Comparison of ENCODE assay signal across 8 cellular contexts in the genomic region with DNA sequence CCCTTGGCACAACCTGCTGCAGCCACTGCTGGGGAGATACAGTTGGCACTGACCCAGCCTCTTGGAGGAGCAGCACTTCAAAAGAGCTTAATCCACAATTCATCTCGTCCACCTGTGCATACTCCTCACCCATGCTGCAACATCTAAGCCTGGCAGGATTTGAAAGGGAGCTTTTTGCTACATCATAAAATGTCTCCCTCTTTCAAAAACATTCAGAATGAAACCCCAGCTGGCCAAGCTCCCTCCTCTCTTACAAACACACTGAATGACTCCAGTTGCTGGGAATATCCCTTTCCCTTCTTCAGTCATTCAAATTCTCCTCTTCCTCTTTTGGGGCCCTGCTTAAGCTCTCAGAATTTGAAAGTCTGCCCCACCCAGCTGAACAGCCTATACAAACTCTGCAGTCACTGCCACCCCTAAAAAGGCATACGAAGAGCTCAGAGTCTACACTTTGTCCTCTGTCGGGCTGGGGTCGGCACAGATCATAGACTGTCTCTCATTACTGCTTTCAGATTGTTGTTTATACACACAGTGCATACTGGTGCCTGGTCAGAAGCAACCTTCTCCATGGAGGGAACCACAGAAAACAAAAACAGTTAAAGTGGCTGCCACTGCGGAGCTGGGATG. TPM values are rescaled to one million over a fixed set of nuclear protein-coding genes. Genes with fewer than 3 reads are reported as not detected.
A peak's percentile ranks its signal among the peaks of the same experiment; 100 is the strongest.
DNase-seq lines count a peak whose midpoint lies in the region; ATAC-seq, FAIRE-seq and TF ChIP-seq lines count a peak whose summit lies in the region.
"Had no signal": no experiment of that assay in that cellular context is flagged by ENCODE, and none has a peak within 500 bp of the region (broad histone marks: within the 10 kb centered on the region; RNA-seq: fewer than 3 reads in every experiment).

No MANE protein-coding gene starts in this region.

- TF ChIP-seq CTCF in progenitor cell of endocrine pancreas (IDR thresholded peaks at IDR 0.05; ENCODE audit: unreplicated experiment) = no peak

- no peaks in the 10 kb centered on the region for H3K9me3 ChIP-seq in T-helper 17 cell (ENCODE audit: control insufficient read depth, low read length, poor library complexity, severe bottlenecking)

- H3K4me3 Mint-ChIP-seq in T-helper 17 cell = no peak overlapping the region
- no peak overlapping the region for H3K4me3 Mint-ChIP-seq in progenitor cell of endocrine pancreas (ENCODE audit: low read depth)

- H3K4me1 Mint-ChIP-seq in T-helper 17 cell = peaks cover 5% of the 10 kb centered on the region
- H3K4me1 Mint-ChIP-seq in progenitor cell of endocrine pancreas (ENCODE audit: low read depth) = no peaks in the 10 kb centered on the region

- H3K27me3 Mint-ChIP-seq in T-helper 17 cell (no peaks in the 10 kb centered on the region), progenitor cell of endocrine pancreas (no peaks in the 10 kb centered on the region)

- TF ChIP-seq POLR2A in GM12891 (IDR thresholded peaks at IDR 0.05; ENCODE audit: low read depth, low read length) = no peak

- FAIRE-seq in GM12891 (lab: Jason Lieb, UNC) = no peak
- FAIRE-seq: K562 had no signal

- H3K36me3 Mint-ChIP-seq in T-helper 17 cell (ENCODE audit: low read depth) = no peaks in the 10 kb centered on the region
- peaks cover 10% of the 10 kb centered on the region for H3K36me3 Mint-ChIP-seq in progenitor cell of endocrine pancreas (ENCODE audit: insufficient read depth)

- no peak for DNase-seq in GM12891 (ENCODE audit: insufficient read length, low spot score)
- no peak for DNase-seq in T-helper 17 cell
- peak; percentile 64 for DNase-seq in mesenteric fat pad (ENCODE audit: low spot score)
- DNase-seq in progenitor cell of endocrine pancreas (ENCODE audit: low spot score, unreplicated experiment) = no peak
- DNase-seq in COLO829 (ENCODE audit: low spot score) = no peak

- H3K27ac Mint-ChIP-seq in T-helper 17 cell (peak overlapping the region; percentile 81), progenitor cell of endocrine pancreas (no peak overlapping the region)

- ATAC-seq in HG02588 (IDR thresholded peaks at IDR 0.05; ENCODE audit: unreplicated experiment) (peak; percentile 65), T-helper 17 cell (no peak), GM21528 (IDR thresholded peaks at IDR 0.05; ENCODE audit: low FRiP score, unreplicated experiment) (no peak)
- ATAC-seq: K562 had no signal

- H3K9me3 Mint-ChIP-seq in progenitor cell of endocrine pancreas (ENCODE audit: low read depth) = no peaks in the 10 kb centered on the region

TF ChIP-seq in GM12891, 5 proteins besides CTCF, POLR2A, EP300 and RAD21:
- TF ChIP-seq SPI1 (IDR thresholded peaks at IDR 0.05; ENCODE audit: low read depth, low read length) = peak; percentile 86
- no peak for TF ChIP-seq POU2F2 (IDR thresholded peaks at IDR 0.05; ENCODE audit: low read depth, low read length)

RNA-seq across cellular contexts. Expression of a gene that starts 8.8 kb away (rescaled TPM):
- 22.4 TPM for polyA plus RNA-seq in GM12891 (2012; ENCODE audit: low read depth, missing spikeins)
- total RNA-seq in T-helper 17 cell (10 to 100 TPM; 12.1 to 13.5 TPM), mesenteric fat pad (29.7 TPM), progenitor cell of endocrine pancreas (52.0 and 58.5 TPM in 2 replicates)

RNA-seq across cellular contexts. Expression of a gene that starts 27.5 kb away (rescaled TPM):
- polyA plus RNA-seq in GM12891 (2012; ENCODE audit: low read depth, missing spikeins) = 347 TPM
- total RNA-seq in T-helper 17 cell (10 to 100 TPM; 58.1 to 71.4 TPM), mesenteric fat pad (165 TPM), progenitor cell of endocrine pancreas (123 and 133 TPM in 2 replicates)
